ENCODE assay signal across 2 cellular contexts in the genomic region with DNA sequence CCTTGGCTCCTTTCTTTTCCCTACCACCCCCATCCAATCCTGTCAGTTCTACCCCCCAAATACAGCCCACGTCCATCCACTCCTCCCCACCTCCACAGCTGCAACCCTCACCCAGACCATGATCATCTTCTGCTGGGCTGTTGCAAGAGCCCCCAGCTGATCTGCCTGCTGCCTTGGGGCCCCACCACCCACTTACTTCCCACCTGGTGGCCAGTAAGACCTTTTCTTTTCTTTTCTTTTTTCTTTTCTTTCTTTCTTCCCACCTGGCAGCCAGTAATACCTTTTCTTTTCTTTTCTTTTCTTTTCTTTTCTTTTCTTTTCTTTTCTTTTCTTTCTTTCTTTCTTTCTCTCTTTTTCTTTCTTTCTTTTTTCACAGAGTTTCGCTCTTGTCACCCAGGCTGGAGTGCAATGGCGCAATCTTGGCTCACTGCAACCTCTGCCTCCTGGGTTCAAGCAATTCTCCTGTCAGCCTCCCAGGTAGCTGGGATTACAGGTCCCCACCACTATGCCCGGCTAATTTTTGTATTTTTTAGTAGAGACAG.
A peak's percentile ranks its signal among the peaks of the same experiment; 100 is the strongest.
TF ChIP-seq lines count a peak whose summit lies in the region.

No MANE protein-coding gene starts in this region.

TF ChIP-seq in IMR-90, 13 proteins besides CTCF, POLR2A, EP300 and RAD21:
- 0 out of 2 replicates have a peak, but pooled peaks have one; percentile 2 for TF ChIP-seq CEBPB (IDR thresholded peaks at IDR 0.05; ENCODE audit: low read depth, low read length)

TF ChIP-seq in GM12878, 131 proteins besides CTCF, POLR2A, EP300 and RAD21:
- 0 out of 2 replicates have a peak, but pooled peaks have one; percentile 24 for TF ChIP-seq BMI1 (IDR thresholded peaks at IDR 0.05; ENCODE audit: borderline replicate concordance)
